Comparison of ENCODE assay signal across 8 cellular contexts in genomic region chr6:87066449-87067288, GRCh38. TPM values are rescaled to one million over a fixed set of nuclear protein-coding genes. Genes with fewer than 3 reads are reported as not detected.
DNase-seq lines count a peak whose midpoint lies in the region; ATAC-seq, FAIRE-seq and TF ChIP-seq lines count a peak whose summit lies in the region.

No MANE protein-coding gene starts in this region.

- POLR2A ChIA-PET in PC-9 (lab: Charles Lee; ENCODE audit: unreplicated experiment) (no interaction called here), GM12878 (lab: Charles Lee) (interaction anchor here (0.6 to 1.0 kb wide), 2 partner anchors 8 to 21 kb away, joined by 3 to 4 read pairs; no protein-coding TSS in a partner anchor)

- H3K79me2 ChIP-seq in KMS-11 (ENCODE audit: insufficient read depth, low read depth) (no peaks in the 10 kb centered on the region), PC-9 (ENCODE audit: low read depth) (no peaks in the 10 kb centered on the region), GM12878 (ENCODE audit: control insufficient read depth, insufficient read depth, low read length) (no peaks in the 10 kb centered on the region)

- H3K27ac ChIP-seq in KMS-11 (no peak overlapping the region), PC-9 (no peak overlapping the region), GM12878 (ENCODE audit: control insufficient read depth, insufficient read depth) (no peak overlapping the region)

- no peak for TF ChIP-seq POLR2A in GM12878 (IDR thresholded peaks at IDR 0.05; ENCODE audit: low read depth, low read length)

- H3K27me3 ChIP-seq in KMS-11 (ENCODE audit: insufficient read depth, low read depth) (no peaks in the 10 kb centered on the region), PC-9 (ENCODE audit: insufficient read depth, low read depth) (no peaks in the 10 kb centered on the region), GM12878 (replicated peaks in 1 of 2; ENCODE audit: control insufficient read depth in 2 of 2, insufficient read depth in 2 of 2, low read length in 1 of 2) (no peaks in the 10 kb centered on the region)

- 0 out of 2 replicates have a peak overlapping the region, but pooled peaks have one; percentile 36 for H3K4me2 ChIP-seq in KMS-11
- H3K4me2 ChIP-seq in PC-9, result no peak overlapping the region
- H3K4me2 ChIP-seq in GM12878 (ENCODE audit: control insufficient read depth, insufficient read depth), result peak overlapping the region; percentile 30; the same call in 1 of the 2 replicates

- H3K4me3 ChIP-seq in KMS-11 (IDR thresholded peaks at IDR 0.05; ENCODE audit: insufficient read depth, low read depth, low read length) (no peak overlapping the region), PC-9 (no peak overlapping the region), GM12878 (no peak overlapping the region)

- H3K9ac ChIP-seq in KMS-11 (no peak overlapping the region), GM12878 (ENCODE audit: control insufficient read depth, insufficient read depth, low read length) (no peak overlapping the region)

- BruUV-seq in PC-9 (replicated peaks; lab: Mats Ljungman, UMichigan), result no TSS peak
- BruUV-seq in GM12878 (replicated peaks; lab: Mats Ljungman, UMichigan), result no TSS peak

- H3F3A ChIP-seq in PC-9 (ENCODE audit: insufficient read depth, low read depth), result no peaks in the 10 kb centered on the region

- H4K20me1 ChIP-seq in KMS-11 (ENCODE audit: insufficient read depth) (no peaks in the 10 kb centered on the region), PC-9 (ENCODE audit: insufficient read depth) (no peaks in the 10 kb centered on the region), GM12878 (ENCODE audit: control insufficient read depth, insufficient read depth) (no peaks in the 10 kb centered on the region)

- RAD21 ChIA-PET in GM12878 (lab: Charles Lee; ENCODE audit: unreplicated experiment), result interaction anchor here (0.7 to 2.8 kb wide), 11 partner anchors 8 to 1852 kb away, joined by 3 to 18 read pairs (median 7); no protein-coding TSS in a partner anchor

- SMC1A ChIA-PET in GM12878 (lab: Charles Lee; ENCODE audit: uncharacterized antibody, unreplicated experiment), result interaction anchor here (0.6 to 4.6 kb wide), 24 partner anchors 9 to 1803 kb away, joined by 3 to 38 read pairs (median 4); no protein-coding TSS in a partner anchor

- CTCF ChIA-PET in PC-9 (lab: Charles Lee) (interaction anchor here (0.6 to 1.1 kb wide), 4 partner anchors 12 to 1003 kb away, joined by 4 to 11 read pairs (median 7); no protein-coding TSS in a partner anchor), GM12878 (lab: Yijun Ruan, JAX) (interaction anchor here (0.6 to 6.1 kb wide), 34 partner anchors 9 to 1818 kb away, joined by 3 to 76 read pairs (median 3); no protein-coding TSS in a partner anchor)

- no peaks in the 10 kb centered on the region for H3K36me3 ChIP-seq in KMS-11 (ENCODE audit: insufficient read depth)
- H3K36me3 ChIP-seq in PC-9 (ENCODE audit: low read depth), result no peaks in the 10 kb centered on the region
- no peaks in the 10 kb centered on the region for H3K36me3 ChIP-seq in GM12878 (ENCODE audit: control insufficient read depth in 2 of 2, insufficient read depth in 2 of 2, low read length in 1 of 2)

- WGBS in GM12878 (ENCODE audit: insufficient coverage, insufficient replicate concordance, low lambda C conversion rate, missing lambda C conversion rate), result 4% methylated on average over 7 of the region's 7 CpGs

- TF ChIP-seq CTCF in KMS-11 (conservative IDR thresholded peaks at IDR 0.05; ENCODE audit: low read depth, low read length), result peak; percentile 68
- TF ChIP-seq CTCF in PC-9 (conservative IDR thresholded peaks at IDR 0.05), result peak; percentile 77
- peak; percentile 44 to 77 (median 62); a peak in 5 of 6 replicates for TF ChIP-seq CTCF in GM12878 (IDR thresholded peaks at IDR 0.05 in 2 of 3, conservative IDR thresholded peaks at IDR 0.05 in 1 of 3; ENCODE audit: control insufficient read depth in 2 of 3, extremely low read depth in 1 of 3, insufficient read depth in 1 of 3, low read depth in 3 of 3, low read length in 3 of 3)

- intact Hi-C loops in PC-9 (cut with micrococcal nuclease; ENCODE audit: unreplicated experiment) (loop anchor here (1.0 kb wide), 1 partner anchor 325 kb away; no protein-coding TSS in a partner anchor), GM12878 (cut with micrococcal nuclease; ENCODE audit: unreplicated experiment) (loop anchor here (5.0 to 10.0 kb wide), 3 partner anchors 71 to 326 kb away; no protein-coding TSS in a partner anchor)

- in situ Hi-C loops in GM12878 (cut with MboI), result no loop called here

- ATAC-seq in GM12878 (peak; percentile 53; the same call in 2 of the 3 replicates), GM19467 (IDR thresholded peaks at IDR 0.05; ENCODE audit: unreplicated experiment) (no peak)

- H3K9me2 ChIP-seq in PC-9 (ENCODE audit: insufficient read depth), result no peaks in the 10 kb centered on the region

- peak; percentile 21 for DNase-seq in activated CD8-positive, alpha-beta memory T cell treated with anti-CD3 and anti-CD28 coated beads, Interleukin-2, amount 50 U/mL, for 4 hours
- no peak for DNase-seq in activated CD8-positive, alpha-beta memory T cell treated with anti-CD3 and anti-CD28 coated beads, Interleukin-2, amount 50 U/mL, for 48 hours
- DNase-seq in PC-9, result peak in 1 of 2 experiments; percentile 26
- DNase-seq in GM12878 (ENCODE audit: low read depth, low spot score), result peak; percentile 28
- DNase-seq in kidney glomerular epithelial cell (lab: John Stamatoyannopoulos, UW), result peak; percentile 43
- DNase-seq in stimulated activated CD8-positive, alpha-beta memory T cell treated with anti-CD3 and anti-CD28 coated beads, Interleukin-2, amount 100 ng/mL, for 48 hours (ENCODE audit: low read depth in 2 of 2), result peak; percentile 3 to 6

- FAIRE-seq in GM12878 (lab: Jason Lieb, UNC), result peak; percentile 59

- TF ChIP-seq RAD21 in GM12878 (IDR thresholded peaks at IDR 0.05; ENCODE audit: insufficient read depth, low read depth, low read length), result peak; percentile 89

- H3K4me1 ChIP-seq in KMS-11 (ENCODE audit: low read depth, poor library complexity, severe bottlenecking) (peaks cover 5% of the 10 kb centered on the region), PC-9 (replicated peaks; ENCODE audit: insufficient read depth) (no peaks in the 10 kb centered on the region), GM12878 (ENCODE audit: control insufficient read depth, insufficient read depth, low read length) (peaks cover 4% of the 10 kb centered on the region)

- H3K9me3 ChIP-seq in PC-9 (ENCODE audit: insufficient read depth, low read depth), result no peaks in the 10 kb centered on the region
- H3K9me3 ChIP-seq in GM12878 (replicated peaks; ENCODE audit: control insufficient read depth, insufficient read depth, low read length), result no peaks in the 10 kb centered on the region

- H2AFZ ChIP-seq in KMS-11 (ENCODE audit: low read depth) (peak overlapping the region; percentile 66), PC-9 (no peak overlapping the region), GM12878 (ENCODE audit: control insufficient read depth, low read depth, low read length) (peak overlapping the region; percentile 41)

- no peak for TF ChIP-seq EP300 in GM12878 (IDR thresholded peaks at IDR 0.05; ENCODE audit: borderline replicate concordance in 1 of 2, control insufficient read depth in 1 of 2, low read depth in 2 of 2, low read length in 2 of 2)

TF ChIP-seq in GM12878, 131 proteins besides CTCF, POLR2A, EP300 and RAD21 (continues in another document):
- peak; percentile 65; the same call in 1 of the 2 replicates for TF ChIP-seq TCF7 (IDR thresholded peaks at IDR 0.05; ENCODE audit: borderline replicate concordance)
- TF ChIP-seq ZNF24 (IDR thresholded peaks at IDR 0.05), result no peak

RNA-seq across cellular contexts. Expression of gene CGA, which starts 28.2 kb away (rescaled TPM):
- total RNA-seq in PC-9 (2021) (not detected in 2 replicates), GM12878 (2014; rRNA removed) (not detected in 2 replicates), GM12878 (2014; rRNA removed; fragmentation: Illumina TruSeq; extraction: Trizol) (not detected in 2 replicates), GM12878 (2021) (not detected in 2 replicates)
- not detected in 2 replicates for total RNA-seq in GM12878 (2013; cell fraction: nucleolus; rRNA removed)
- not detected for polyA plus RNA-seq in GM12878 (2011; ENCODE audit: low read depth)
- polyA plus RNA-seq in GM12878 (2011; rRNA removed) (0.11 and 0.26 TPM in 2 replicates), GM12878 (2014; fragmentation: Illumina TruSeq; extraction: Trizol) (0.10 TPM in 1 of 2 replicates, not detected in the other), GM12878 (2014; fragmentation: Nextera tagmentation; extraction: Ambion mirVana) (under 1 TPM; 0.13 to 0.27 TPM), GM12878 (2014; rRNA removed) (not detected in 2 replicates), GM12878 (2016; fragmentation: Nextera tagmentation; extraction: Ambion mirVana) (not detected)
- polyA plus RNA-seq in GM12878 (2011; cell fraction: cytosol; rRNA removed), result 0.09 and 0.12 TPM in 2 replicates
- not detected in 2 replicates for polyA plus RNA-seq in GM12878 (2011; cell fraction: nucleus; rRNA removed)
- not detected in 2 replicates for polyA plus RNA-seq in GM12878 (2012)
- not detected in 2 replicates for polyA minus RNA-seq in GM12878 (2011; rRNA and poly(A)+ RNA removed)
- polyA minus RNA-seq in GM12878 (2011; cell fraction: cytosol; rRNA and poly(A)+ RNA removed), result 18.8 and 25.4 TPM in 2 replicates
- 0.85 and 5.6 TPM in 2 replicates for polyA minus RNA-seq in GM12878 (2011; cell fraction: nucleus; rRNA and poly(A)+ RNA removed)
